8 cellular contexts compared by ENCODE assay signal in the genomic region with DNA sequence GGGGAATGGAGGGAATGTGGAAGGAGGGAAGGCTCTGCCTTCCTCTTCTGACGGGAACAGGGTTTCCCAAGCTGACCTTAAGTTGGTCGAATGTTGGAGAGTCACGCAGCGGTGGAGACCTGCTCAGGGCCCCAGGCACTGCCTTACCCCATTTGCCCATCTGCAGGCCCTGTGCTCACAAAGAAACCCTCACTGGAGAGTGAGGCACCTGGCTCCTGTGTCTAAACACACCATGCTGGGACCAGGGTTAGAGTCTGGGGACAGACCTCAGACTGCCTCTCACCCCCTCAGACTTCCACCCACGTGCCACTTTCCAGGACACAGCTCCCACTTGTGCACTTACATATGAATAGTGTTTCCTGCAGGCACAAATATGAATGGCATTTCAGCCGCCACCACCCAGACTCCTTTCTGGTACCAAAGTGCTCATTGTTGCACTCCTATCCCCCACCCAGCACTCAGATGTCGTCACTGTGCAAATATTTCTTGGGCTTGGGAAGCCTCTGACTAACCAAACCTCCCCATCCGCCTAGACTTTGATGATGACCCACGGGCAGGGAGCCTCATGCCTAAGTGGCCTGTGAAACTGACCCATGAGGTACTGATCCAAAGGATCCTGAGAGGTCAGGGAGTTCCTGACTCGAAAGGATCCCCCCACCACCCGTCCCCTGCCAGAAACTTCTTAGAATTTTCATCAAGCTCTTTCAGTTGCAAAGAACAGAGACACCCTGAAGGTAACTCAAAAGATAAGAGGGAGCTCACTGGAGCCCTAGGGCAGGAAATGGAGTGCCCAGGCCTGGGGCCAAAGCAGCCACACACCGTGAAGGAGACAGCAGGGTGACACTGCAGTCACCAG.
DNase-seq lines count a peak whose midpoint lies in the region; ATAC-seq lines count a peak whose summit lies in the region.

No MANE protein-coding gene starts in this region.

- no peaks in the 10 kb centered on the region for H3K27me3 Mint-ChIP-seq in activated T-helper 17 cell treated with anti-CD3 and anti-CD28 coated beads, Interleukin-2, amount 50 U/mL, for 72 hours

- H2BK12ac ChIP-seq in trophoblast cell (ENCODE audit: low read length): peak overlapping the region; percentile 97

- peaks cover 21% of the 10 kb centered on the region for H3K36me3 Mint-ChIP-seq in activated T-helper 17 cell treated with anti-CD3 and anti-CD28 coated beads, Interleukin-2, amount 50 U/mL, for 72 hours (ENCODE audit: low read depth)

- H3K79me1 ChIP-seq in trophoblast cell (ENCODE audit: low read length): peaks cover 49% of the 10 kb centered on the region

- H3K4ac ChIP-seq in trophoblast cell (ENCODE audit: low read depth, low read length): peak overlapping the region; percentile 59

- H2BK120ac ChIP-seq in trophoblast cell (ENCODE audit: insufficient read depth, low read length, poor library complexity): peak overlapping the region; percentile 96

- H3K9ac ChIP-seq in NT2/D1 (ENCODE audit: insufficient read length, low read depth): peak overlapping the region; percentile 44
- no peak overlapping the region for H3K9ac ChIP-seq in trophoblast cell (ENCODE audit: low read length)

- H3K4me3 ChIP-seq in NT2/D1 (ENCODE audit: insufficient read length, low read depth) (no peak overlapping the region), trophoblast cell (ENCODE audit: low read depth, low read length) (no peak overlapping the region)

- H3K4me1 ChIP-seq in NT2/D1 (ENCODE audit: insufficient read depth, insufficient read length) (peaks cover 33% of the 10 kb centered on the region), trophoblast cell (ENCODE audit: control insufficient read depth in 1 of 2, insufficient read depth in 2 of 2, low read length in 2 of 2) (peaks cover 38 to 49% of the 10 kb centered on the region in 2 experiments)

- H3K27me3 ChIP-seq in NT2/D1 (ENCODE audit: insufficient read depth, insufficient read length) (no peaks in the 10 kb centered on the region), trophoblast cell (ENCODE audit: insufficient read depth, low read length) (no peaks in the 10 kb centered on the region)

- peak overlapping the region; percentile 90 for H3K18ac ChIP-seq in trophoblast cell (ENCODE audit: low read length)

- H2BK5ac ChIP-seq in trophoblast cell (ENCODE audit: low read depth, low read length, poor library complexity): peak overlapping the region; percentile 91

- H3K36me3 ChIP-seq in NT2/D1 (ENCODE audit: insufficient read depth, insufficient read length, low read length) (peaks cover 14% of the 10 kb centered on the region), trophoblast cell (ENCODE audit: control insufficient read depth in 1 of 2, insufficient read depth in 2 of 2, low read length in 2 of 2) (peaks cover 8 to 21% of the 10 kb centered on the region in 2 experiments)

- H3K4me2 ChIP-seq in trophoblast cell (ENCODE audit: low read length): peak overlapping the region; percentile 36

- peak overlapping the region; percentile 92 for H3K14ac ChIP-seq in trophoblast cell (ENCODE audit: low read length)

- no peaks in the 10 kb centered on the region for H3K9me3 Mint-ChIP-seq in activated T-helper 17 cell treated with anti-CD3 and anti-CD28 coated beads, Interleukin-2, amount 50 U/mL, for 72 hours

- H4K8ac ChIP-seq in trophoblast cell (ENCODE audit: low read depth, low read length): peak overlapping the region; percentile 72

- H4K91ac ChIP-seq in trophoblast cell (ENCODE audit: low read depth, low read length): peak overlapping the region; percentile 97

- peak overlapping the region; percentile 96 for H3K27ac ChIP-seq in trophoblast cell (ENCODE audit: low read depth, low read length)

- ATAC-seq in GM21390 (IDR thresholded peaks at IDR 0.05; ENCODE audit: unreplicated experiment): no peak
- no peak for ATAC-seq in activated T-helper 17 cell treated with anti-CD3 and anti-CD28 coated beads, Interleukin-2, amount 50 U/mL, for 72 hours (replicated peaks)

- no CpG with 5 or more reads among the region's 12 CpGs for WGBS in trophoblast cell (ENCODE audit: extremely low coverage, insufficient coverage, insufficient read length)

- peak overlapping the region; percentile 88 for H2AK5ac ChIP-seq in trophoblast cell (ENCODE audit: low read length)

- H3K9me3 ChIP-seq in NT2/D1 (ENCODE audit: insufficient read depth, low read length) (no peaks in the 10 kb centered on the region), trophoblast cell (ENCODE audit: insufficient read depth, low read depth, low read length) (no peaks in the 10 kb centered on the region)

- H3K27ac Mint-ChIP-seq in activated T-helper 17 cell treated with anti-CD3 and anti-CD28 coated beads, Interleukin-2, amount 50 U/mL, for 72 hours: no peak overlapping the region

- H3K79me2 ChIP-seq in trophoblast cell (ENCODE audit: control insufficient read depth, insufficient read depth, low read length, poor library complexity): peaks cover 13% of the 10 kb centered on the region

- H3K23ac ChIP-seq in trophoblast cell (ENCODE audit: low read length): no peak overlapping the region

- H3K4me1 Mint-ChIP-seq in activated T-helper 17 cell treated with anti-CD3 and anti-CD28 coated beads, Interleukin-2, amount 50 U/mL, for 72 hours: peaks cover 6% of the 10 kb centered on the region

- no peak overlapping the region for H4K12ac ChIP-seq in trophoblast cell (ENCODE audit: low read depth, low read length)

- no peak overlapping the region for H2AFZ ChIP-seq in trophoblast cell (ENCODE audit: insufficient read depth, low read length, poor library complexity)

- no peak overlapping the region for H3K4me3 Mint-ChIP-seq in activated T-helper 17 cell treated with anti-CD3 and anti-CD28 coated beads, Interleukin-2, amount 50 U/mL, for 72 hours

- peak; percentile 26 for DNase-seq in COLO668 (lab: John Stamatoyannopoulos, UW; ENCODE audit: unreplicated experiment)
- no peak for DNase-seq in NT2/D1 (ENCODE audit: low read depth, low spot score)
- peak; percentile 86 for DNase-seq in fibroblast of gingiva (ENCODE audit: low read depth)
- peak; percentile 97 to 99 for DNase-seq in trophoblast cell
- no peak for DNase-seq in stimulated activated CD4-positive, alpha-beta T cell treated with anti-CD3 and anti-CD28 coated beads, Interleukin-2, amount 100 ng/mL, for 48 hours
- no peak for DNase-seq in DMS79 treated with DMSO at 0.1 percent for 48 hours (lab: John Stamatoyannopoulos, UW)

Comparison
In these comparisons a context has a peak if more than half of its experiments do, and no peak if none do; other contexts are left out.
1. DNase-seq: peak in COLO668 (single experiment), fibroblast of gingiva (single experiment) and trophoblast cell (2 of 2); none in NT2/D1 (single experiment), stimulated activated CD4-positive, alpha-beta T cell treated with anti-CD3 and anti-CD28 coated beads, Interleukin-2, amount 100 ng/mL, for 48 hours (0 of 2) and DMS79 treated with DMSO at 0.1 percent for 48 hours (single experiment).